Comparison of ENCODE assay signal across 1 cellular context in genomic region chr5:133026664-133027153, GRCh38.
TF ChIP-seq lines count a peak whose summit lies in the region.

No MANE protein-coding gene starts in this region.

TF ChIP-seq in HCT116, 20 proteins besides CTCF, POLR2A, EP300 and RAD21 (continued from another document):
- TF ChIP-seq ZBTB33 (IDR thresholded peaks at IDR 0.05; ENCODE audit: extremely low read depth, insufficient replicate concordance, low read length): no peak
- TF ChIP-seq EGR1 (IDR thresholded peaks at IDR 0.05; ENCODE audit: low read depth): no peak
- TF ChIP-seq EZH2phosphoT487 (IDR thresholded peaks at IDR 0.05; ENCODE audit: borderline replicate concordance): no peak
- TF ChIP-seq ELF1 (IDR thresholded peaks at IDR 0.05; ENCODE audit: borderline replicate concordance, low read depth): no peak
- no peak for TF ChIP-seq SP1 (IDR thresholded peaks at IDR 0.05; ENCODE audit: low read depth)
- TF ChIP-seq ZFX (IDR thresholded peaks at IDR 0.05): no peak
- no peak for TF ChIP-seq ZNF274 (IDR thresholded peaks at IDR 0.05; ENCODE audit: low read depth, low read length)
- no peak for TF ChIP-seq POLR2AphosphoS5 (IDR thresholded peaks at IDR 0.05; ENCODE audit: low read depth, low read length)
- no peak for TF ChIP-seq FOSL1 (IDR thresholded peaks at IDR 0.05; ENCODE audit: low read depth)
- TF ChIP-seq REST (IDR thresholded peaks at IDR 0.05; ENCODE audit: low read depth): no peak
- TF ChIP-seq EZH2 (IDR thresholded peaks at IDR 0.05): no peak
- no peak for TF ChIP-seq SRF (IDR thresholded peaks at IDR 0.05; ENCODE audit: low read depth)
- TF ChIP-seq SIN3A (IDR thresholded peaks at IDR 0.05; ENCODE audit: low read depth): no peak
- no peak for TF ChIP-seq YY1 (IDR thresholded peaks at IDR 0.05; ENCODE audit: extremely low read depth, insufficient replicate concordance, low read depth, low read length)
- TF ChIP-seq JUND (IDR thresholded peaks at IDR 0.05): no peak
- TF ChIP-seq ATF3 (IDR thresholded peaks at IDR 0.05): no peak
- no peak for TF ChIP-seq MAX (IDR thresholded peaks at IDR 0.05)
- no peak for TF ChIP-seq CEBPB (IDR thresholded peaks at IDR 0.05; ENCODE audit: low read depth)
TF ChIP-seq in HCT116: peak in this region for 0.
